In genomic region chr7:66739953-66740301, GRCh38 we compare ENCODE assay signal across 8 cellular contexts. TPM values are rescaled to one million over a fixed set of nuclear protein-coding genes. Genes with fewer than 3 reads are reported as not detected.
DNase-seq lines count a peak whose midpoint lies in the region; ATAC-seq lines count a peak whose summit lies in the region.

No MANE protein-coding gene starts in this region.

- H3K36me3 Mint-ChIP-seq in activated CD4-positive, alpha-beta memory T cell treated with anti-CD3 and anti-CD28 coated beads for 36 hours, result peaks cover 22% of the 10 kb centered on the region
- peaks cover 50% of the 10 kb centered on the region for H3K36me3 Mint-ChIP-seq in stimulated activated effector memory CD8-positive, alpha-beta T cell treated with anti-CD3 and anti-CD28 coated beads, Interleukin-12 subunit alpha, Interleukin-12 subunit beta, amount 100 ng/mL, for 72 hours

- no peaks in the 10 kb centered on the region for H4K20me1 ChIP-seq in GM23248 (ENCODE audit: insufficient read depth)

- peak overlapping the region; percentile 67 for H2AFZ ChIP-seq in ACC112 (ENCODE audit: low read length, unreplicated experiment)
- H2AFZ ChIP-seq in GM23248, result peak overlapping the region; percentile 73

- peak overlapping the region; percentile 91 for H3K4me3 ChIP-seq in ACC112 (ENCODE audit: low read depth, low read length)
- peak overlapping the region; percentile 79 for H3K4me3 ChIP-seq in GM23248
- peak overlapping the region; percentile 82 for H3K4me3 ChIP-seq in iPS-15b (ENCODE audit: low read depth, low read length)

- peaks cover 17% of the 10 kb centered on the region for H3K36me3 ChIP-seq in ACC112 (ENCODE audit: insufficient read depth, low read length)
- H3K36me3 ChIP-seq in GM23248 (ENCODE audit: low read depth), result peaks cover 7% of the 10 kb centered on the region; the same call in 1 of the 2 replicates
- no peaks in the 10 kb centered on the region for H3K36me3 ChIP-seq in iPS-15b (ENCODE audit: control insufficient read depth, insufficient read depth, low read length)

- H3K27ac ChIP-seq in ACC112 (ENCODE audit: low read depth, low read length) (peak overlapping the region; percentile 82), GM23248 (peak overlapping the region; percentile 96)

- intact Hi-C loops in activated CD4-positive, alpha-beta memory T cell treated with anti-CD3 and anti-CD28 coated beads for 36 hours (cut with micrococcal nuclease), result loop anchor here (1.0 to 2.0 kb wide), 4 partner anchors 59 to 112 kb away; partner anchors contain the start of gene KCTD7

- H3K4me1 Mint-ChIP-seq in activated CD4-positive, alpha-beta memory T cell treated with anti-CD3 and anti-CD28 coated beads for 36 hours (ENCODE audit: low read depth), result peaks cover 30% of the 10 kb centered on the region
- peaks cover 37% of the 10 kb centered on the region for H3K4me1 Mint-ChIP-seq in stimulated activated effector memory CD8-positive, alpha-beta T cell treated with anti-CD3 and anti-CD28 coated beads, Interleukin-12 subunit alpha, Interleukin-12 subunit beta, amount 100 ng/mL, for 72 hours

- CTCF ChIA-PET in activated CD4-positive, alpha-beta memory T cell treated with anti-CD3 and anti-CD28 coated beads for 36 hours (lab: Charles Lee), result interaction anchor here (1.1 kb wide), 1 partner anchor 86 kb away, joined by 3 read pairs; no protein-coding TSS in a partner anchor

- H3K4me1 ChIP-seq in ACC112 (ENCODE audit: control insufficient read depth, insufficient read depth, low read length, unreplicated experiment) (peaks cover 3% of the 10 kb centered on the region), GM23248 (ENCODE audit: insufficient read depth) (peaks cover 16% of the 10 kb centered on the region), iPS-15b (ENCODE audit: control insufficient read depth, insufficient read depth, low read length) (no peaks in the 10 kb centered on the region)

- peak overlapping the region; percentile 97 for H3K4me3 Mint-ChIP-seq in activated CD4-positive, alpha-beta memory T cell treated with anti-CD3 and anti-CD28 coated beads for 36 hours
- peak overlapping the region; percentile 94 for H3K4me3 Mint-ChIP-seq in stimulated activated effector memory CD8-positive, alpha-beta T cell treated with anti-CD3 and anti-CD28 coated beads, Interleukin-12 subunit alpha, Interleukin-12 subunit beta, amount 100 ng/mL, for 72 hours

- 13 to 14% methylated on average over 12 of the region's 12 CpGs for WGBS in GM23248 (ENCODE audit: low coverage in 1 of 2, low lambda C conversion rate in 2 of 2, missing lambda C conversion rate in 2 of 2), 2 experiments

- H3F3A ChIP-seq in GM23248 (ENCODE audit: insufficient read depth), result peaks cover 32% of the 10 kb centered on the region

- in situ Hi-C loops in GM23248 (cut with MboI), result no loop called here

- H3K9me3 ChIP-seq in GM23248 (ENCODE audit: low read depth) (no peaks in the 10 kb centered on the region), iPS-15b (ENCODE audit: control insufficient read depth, insufficient read depth, low read length) (no peaks in the 10 kb centered on the region)

- H3K79me2 ChIP-seq in ACC112 (ENCODE audit: control insufficient read depth, insufficient read depth, low read length, unreplicated experiment), result peaks cover 48% of the 10 kb centered on the region
- H3K79me2 ChIP-seq in GM23248 (ENCODE audit: insufficient read depth), result peaks cover 92% of the 10 kb centered on the region

- H3K9me2 ChIP-seq in GM23248 (ENCODE audit: insufficient read depth), result no peaks in the 10 kb centered on the region

- DNase-seq in GM23248 (peak; percentile 32), HPDE6-E6E7 (ENCODE audit: extremely low spot score) (no peak), GM03348 (ENCODE audit: low spot score) (no peak), GM19240 (ENCODE audit: insufficient read length, low spot score) (no peak)
- DNase-seq in activated CD4-positive, alpha-beta memory T cell treated with anti-CD3 and anti-CD28 coated beads for 36 hours, result no peak
- no peak for DNase-seq in stimulated activated effector memory CD8-positive, alpha-beta T cell treated with anti-CD3 and anti-CD28 coated beads, Interleukin-12 subunit alpha, Interleukin-12 subunit beta, amount 100 ng/mL, for 72 hours (ENCODE audit: low spot score in 2 of 2)

- no peaks in the 10 kb centered on the region for H3K27me3 Mint-ChIP-seq in activated CD4-positive, alpha-beta memory T cell treated with anti-CD3 and anti-CD28 coated beads for 36 hours

- H3K27ac Mint-ChIP-seq in activated CD4-positive, alpha-beta memory T cell treated with anti-CD3 and anti-CD28 coated beads for 36 hours, result peak overlapping the region; percentile 93
- H3K27ac Mint-ChIP-seq in stimulated activated effector memory CD8-positive, alpha-beta T cell treated with anti-CD3 and anti-CD28 coated beads, Interleukin-12 subunit alpha, Interleukin-12 subunit beta, amount 100 ng/mL, for 72 hours, result peak overlapping the region; percentile 97

- POLR2A ChIA-PET in activated CD4-positive, alpha-beta memory T cell treated with anti-CD3 and anti-CD28 coated beads for 36 hours (lab: Charles Lee), result interaction anchor here (0.7 to 2.5 kb wide), 4 partner anchors 59 to 259 kb away, joined by 3 to 12 read pairs (median 4); partner anchors contain the start of gene TMEM248

- no peaks in the 10 kb centered on the region for H3K27me3 ChIP-seq in ACC112 (ENCODE audit: insufficient read depth, low read length)
- no peaks in the 10 kb centered on the region for H3K27me3 ChIP-seq in GM23248 (replicated peaks; ENCODE audit: insufficient read depth)
- H3K27me3 ChIP-seq in iPS-15b (ENCODE audit: control insufficient read depth, insufficient read depth, low read length), result no peaks in the 10 kb centered on the region

- peak overlapping the region; percentile 85 for H3K4me2 ChIP-seq in GM23248 (ENCODE audit: unreplicated experiment)

- ATAC-seq in stimulated activated effector memory CD8-positive, alpha-beta T cell treated with anti-CD3 and anti-CD28 coated beads, Interleukin-12 subunit alpha, Interleukin-12 subunit beta, amount 100 ng/mL, for 72 hours, result no peak

- peaks cover 13% of the 10 kb centered on the region for H3K9me3 Mint-ChIP-seq in activated CD4-positive, alpha-beta memory T cell treated with anti-CD3 and anti-CD28 coated beads for 36 hours
- peaks cover 12% of the 10 kb centered on the region for H3K9me3 Mint-ChIP-seq in stimulated activated effector memory CD8-positive, alpha-beta T cell treated with anti-CD3 and anti-CD28 coated beads, Interleukin-12 subunit alpha, Interleukin-12 subunit beta, amount 100 ng/mL, for 72 hours

- peak overlapping the region; percentile 100 for H3K9ac ChIP-seq in GM23248
- H3K9ac ChIP-seq in iPS-15b (ENCODE audit: low read depth, low read length), result peak overlapping the region; percentile 66

RNA-seq across cellular contexts. Expression of gene RABGEF1, which starts 0.6 kb away (rescaled TPM):
- 70.8 and 71.5 TPM in 2 replicates for total RNA-seq in GM23248 (2014; rRNA removed; shearing (Covaris generic))
- polyA plus RNA-seq in GM23248 (2016; fragmentation: Nextera tagmentation; extraction: Ambion mirVana), result 64.5 and 68.2 TPM in 2 replicates
- 10 to 100 TPM; 18.8 to 20.7 TPM for total RNA-seq in activated CD4-positive, alpha-beta memory T cell treated with anti-CD3 and anti-CD28 coated beads for 36 hours
